Comparison of ENCODE assay signal across 8 cellular contexts in genomic region chr2:225040862-225041209, GRCh38. TPM values are rescaled to one million over a fixed set of nuclear protein-coding genes. Genes with fewer than 3 reads are reported as not detected.
DNase-seq lines count a peak whose midpoint lies in the region; ATAC-seq and TF ChIP-seq lines count a peak whose summit lies in the region.

No MANE protein-coding gene starts in this region.

- H3K36me3 Mint-ChIP-seq in activated T-cell treated with anti-CD3 and anti-CD28 coated beads, Interleukin-2, amount 50 U/mL, for 72 hours (ENCODE audit: insufficient read depth in 2 of 2) = peaks cover 4 to 9% of the 10 kb centered on the region in 2 donors
- H3K36me3 Mint-ChIP-seq in glutamatergic neuron (ENCODE audit: unreplicated experiment) = no peaks in the 10 kb centered on the region

- H3K27me3 Mint-ChIP-seq in activated T-cell treated with anti-CD3 and anti-CD28 coated beads, Interleukin-2, amount 50 U/mL, for 72 hours (ENCODE audit: low read depth) = peaks cover 7% of the 10 kb centered on the region
- peaks cover 10% of the 10 kb centered on the region for H3K27me3 Mint-ChIP-seq in glutamatergic neuron (ENCODE audit: unreplicated experiment)

- no peaks in the 10 kb centered on the region for H3K9me3 Mint-ChIP-seq in activated T-cell treated with anti-CD3 and anti-CD28 coated beads, Interleukin-2, amount 50 U/mL, for 72 hours
- peaks cover 8% of the 10 kb centered on the region for H3K9me3 Mint-ChIP-seq in glutamatergic neuron (ENCODE audit: unreplicated experiment)

- DNase-seq in AG08396 (ENCODE audit: low spot score) = peak; percentile 20
- peak; percentile 56 for DNase-seq in activated T-cell treated with anti-CD3 and anti-CD28 coated beads, Interleukin-2, amount 50 U/mL, for 72 hours
- no peak for DNase-seq in glutamatergic neuron
- DNase-seq in kidney tubule cell (ENCODE audit: low spot score) = no peak
- DNase-seq in ureter (ENCODE audit: low spot score) = no peak

- peak overlapping the region in 17 of 21 experiments; percentile 18 to 92 (median 77) for H3K27ac ChIP-seq in skin epidermis

- no peak for TF ChIP-seq CTCF in glutamatergic neuron (IDR thresholded peaks at IDR 0.05; ENCODE audit: partially characterized antibody, unreplicated experiment)

- H3K4me1 Mint-ChIP-seq in activated T-cell treated with anti-CD3 and anti-CD28 coated beads, Interleukin-2, amount 50 U/mL, for 72 hours (ENCODE audit: low read depth) = peaks cover 64% of the 10 kb centered on the region
- peaks cover 4% of the 10 kb centered on the region for H3K4me1 Mint-ChIP-seq in glutamatergic neuron (ENCODE audit: low read depth, unreplicated experiment)

- H3K4me3 ChIP-seq in skin epidermis = peak overlapping the region; percentile 61 to 81 (median 68)

- ATAC-seq in GM19438 (IDR thresholded peaks at IDR 0.05; ENCODE audit: low read depth, unreplicated experiment) (peak; percentile 16), HG03521 (IDR thresholded peaks at IDR 0.05; ENCODE audit: unreplicated experiment) (peak; percentile 6)
- peak; percentile 36 to 40 for ATAC-seq in activated T-cell treated with anti-CD3 and anti-CD28 coated beads, Interleukin-2, amount 50 U/mL, for 72 hours (replicated peaks in 1 of 2)

- peak overlapping the region; percentile 96 to 99 for H3K4me3 Mint-ChIP-seq in activated T-cell treated with anti-CD3 and anti-CD28 coated beads, Interleukin-2, amount 50 U/mL, for 72 hours
- peak overlapping the region; percentile 58 for H3K4me3 Mint-ChIP-seq in glutamatergic neuron (ENCODE audit: unreplicated experiment)

- peak overlapping the region; percentile 99 for H3K27ac Mint-ChIP-seq in activated T-cell treated with anti-CD3 and anti-CD28 coated beads, Interleukin-2, amount 50 U/mL, for 72 hours
- no peak overlapping the region for H3K27ac Mint-ChIP-seq in glutamatergic neuron (ENCODE audit: unreplicated experiment)

RNA-seq across cellular contexts. Expression of gene DOCK10, which starts 1.4 kb away (rescaled TPM):
- total RNA-seq in activated T-cell treated with anti-CD3 and anti-CD28 coated beads, Interleukin-2, amount 50 U/mL, for 72 hours = 100 to 1,000 TPM; 179 to 199 TPM
- total RNA-seq in glutamatergic neuron (ENCODE audit: unreplicated experiment) (1.1 TPM), ureter (9.6 TPM)

Comparison
In these comparisons a context has a peak if more than half of its experiments do, and no peak if none do; other contexts are left out.
1. DNase-seq: peak in AG08396 (single experiment) and activated T-cell treated with anti-CD3 and anti-CD28 coated beads, Interleukin-2, amount 50 U/mL, for 72 hours (2 of 2); none in glutamatergic neuron (single experiment), kidney tubule cell (single experiment) and ureter (single experiment).
2. RNA of gene DOCK10, which starts 1.4 kb away (total RNA-seq): 179 to 199 TPM in activated T-cell treated with anti-CD3 and anti-CD28 coated beads, Interleukin-2, amount 50 U/mL, for 72 hours; 9.6 TPM in ureter (single experiment) and 1.1 TPM in glutamatergic neuron (single experiment); every median in the first group is over 10 times any median in the second.
3. Peak in every context shown above with its lines, with median percentiles within 50 percentile points of each other: ATAC-seq.